Comparison of ENCODE assay signal across 9 cellular contexts in the genomic region with DNA sequence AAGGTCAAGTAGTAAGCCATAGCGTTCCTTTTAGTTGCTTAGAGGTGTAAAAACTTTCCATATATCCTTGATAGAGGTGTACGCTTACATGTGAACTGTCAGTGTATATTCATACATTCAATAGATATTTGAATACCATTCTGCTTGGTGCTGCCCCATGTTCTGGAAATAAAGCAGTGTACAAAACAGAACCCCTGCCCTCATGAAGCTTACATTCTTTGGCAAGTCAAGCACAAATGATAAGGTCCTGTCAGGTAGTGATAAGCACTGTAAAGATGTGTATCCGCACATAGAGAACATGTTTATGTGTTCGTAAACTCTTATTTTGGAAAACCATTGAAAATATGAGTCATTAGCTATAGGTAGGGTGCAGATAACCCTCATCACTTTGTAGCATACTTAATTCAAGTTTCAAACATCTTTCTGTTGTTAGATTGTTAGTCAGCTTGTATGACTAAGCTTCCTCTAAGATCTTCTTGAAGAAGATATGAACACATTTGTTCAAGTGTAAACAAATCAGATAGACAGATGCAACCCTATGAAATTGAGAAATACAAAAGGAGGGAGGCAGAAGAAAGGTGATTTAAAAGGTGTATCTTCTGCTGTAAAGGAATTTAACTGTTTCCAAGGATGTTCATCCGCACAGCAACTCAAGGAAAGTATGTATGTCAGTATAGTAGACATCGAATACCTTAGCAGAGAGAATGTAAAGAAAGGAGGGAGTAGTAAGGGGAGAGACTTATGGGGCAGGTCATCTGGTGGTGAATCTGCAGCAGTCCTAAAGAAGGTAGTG. TPM values are rescaled to one million over a fixed set of nuclear protein-coding genes. Genes with fewer than 3 reads are reported as not detected.
DNase-seq lines count a peak whose midpoint lies in the region; ATAC-seq and TF ChIP-seq lines count a peak whose summit lies in the region.
"Had no signal": no experiment of that assay in that cellular context is flagged by ENCODE, and none has a peak within 500 bp of the region (broad histone marks: within the 10 kb centered on the region; RNA-seq: fewer than 3 reads in every experiment).

No MANE protein-coding gene starts in this region.

- H3K4me1 ChIP-seq in CD8-positive, alpha-beta T cell (ENCODE audit: insufficient read depth, low read length), result peaks cover 22% of the 10 kb centered on the region

- ATAC-seq in CD8-positive, alpha-beta T cell, result no peak

- peak overlapping the region; percentile 100 for H3K4me3 ChIP-seq in CD8-positive, alpha-beta T cell (ENCODE audit: low read depth, low read length)
- H3K4me3 ChIP-seq in coronary artery, result peak overlapping the region; percentile 100

- H3K36me3 ChIP-seq in CD8-positive, alpha-beta T cell (ENCODE audit: insufficient read depth, low read length), result no peaks in the 10 kb centered on the region

- peaks cover 4% of the 10 kb centered on the region for H3K36me3 Mint-ChIP-seq in CD8-positive, alpha-beta T cell
- peaks cover 10% of the 10 kb centered on the region for H3K36me3 Mint-ChIP-seq in neural crest cell (ENCODE audit: low read depth)

- no peaks in the 10 kb centered on the region for H3K9me3 Mint-ChIP-seq in CD8-positive, alpha-beta T cell
- no peaks in the 10 kb centered on the region for H3K9me3 Mint-ChIP-seq in neural crest cell

- peak overlapping the region; percentile 91 for H3K4me3 Mint-ChIP-seq in CD8-positive, alpha-beta T cell
- H3K4me3 Mint-ChIP-seq in neural crest cell, result peak overlapping the region; percentile 93

- no peaks in the 10 kb centered on the region for H3K27me3 ChIP-seq in CD8-positive, alpha-beta T cell (ENCODE audit: insufficient read depth, low read length)

- no peaks in the 10 kb centered on the region for H3K27me3 Mint-ChIP-seq in CD8-positive, alpha-beta T cell (ENCODE audit: low read depth)
- no peaks in the 10 kb centered on the region for H3K27me3 Mint-ChIP-seq in neural crest cell (ENCODE audit: low read depth)

- H3K9me3 ChIP-seq in CD8-positive, alpha-beta T cell (ENCODE audit: low read length), result no peaks in the 10 kb centered on the region

- no peak for DNase-seq in CD8-positive, alpha-beta T cell
- DNase-seq in M059J (ENCODE audit: low read depth), result peak; percentile 41
- DNase-seq in coronary artery (ENCODE audit: low spot score), result no peak
- no peak for DNase-seq in neural crest cell (ENCODE audit: low read depth, low spot score)
- DNase-seq in NCI-H2081 treated with DMSO at 0.1 percent for 48 hours (lab: John Stamatoyannopoulos, UW), result no peak
- no peak for DNase-seq in NCI-H1105 (lab: John Stamatoyannopoulos, UW)
- no peak for DNase-seq in stimulated activated naive CD4-positive, alpha-beta T cell treated with Interleukin-2 at 50 U/mL for 16 hours (lab: John Stamatoyannopoulos, UW)
- no peak for DNase-seq in stimulated activated CD4-positive, alpha-beta T cell treated with anti-CD3 and anti-CD28 coated beads, Interleukin-1b, Interleukin-23, amount 100 ng/mL, for 48 hours
- DNase-seq: occipital lobe had no signal

- H3K27ac Mint-ChIP-seq in CD8-positive, alpha-beta T cell, result peak overlapping the region; percentile 97
- peak overlapping the region; percentile 95 for H3K27ac Mint-ChIP-seq in neural crest cell (ENCODE audit: unreplicated experiment)

- H3K4me1 Mint-ChIP-seq in CD8-positive, alpha-beta T cell (ENCODE audit: low read depth), result peaks cover 63% of the 10 kb centered on the region
- H3K4me1 Mint-ChIP-seq in neural crest cell, result peaks cover 42% of the 10 kb centered on the region

- CTCF ChIA-PET in CD8-positive, alpha-beta T cell (lab: Charles Lee), result interaction anchor here (1.2 kb wide), 1 partner anchor 128 kb away, joined by 4 read pairs; no protein-coding TSS in a partner anchor

- no peak for TF ChIP-seq CTCF in CD8-positive, alpha-beta T cell (IDR thresholded peaks at IDR 0.05)
- no peak for TF ChIP-seq CTCF in coronary artery (IDR thresholded peaks at IDR 0.05)
- no peak for TF ChIP-seq CTCF in neural crest cell (conservative IDR thresholded peaks at IDR 0.05)

- POLR2A ChIA-PET in CD8-positive, alpha-beta T cell (lab: Charles Lee), result interaction anchor here (3.2 kb wide), 1 partner anchor 98 kb away, joined by 12 read pairs; no protein-coding TSS in a partner anchor

- intact Hi-C loops in CD8-positive, alpha-beta T cell (cut with DNase I, micrococcal nuclease), result loop anchor here in 1 of 2 experiments (2.0 to 10.0 kb wide), 5 partner anchors 95 to 1547 kb away; partner anchors contain the start of genes GTF3C5, MED27 and NUP214

- H3K27ac ChIP-seq in CD8-positive, alpha-beta T cell (ENCODE audit: low read depth, low read length), result peak overlapping the region; percentile 99
- H3K27ac ChIP-seq in coronary artery, result no peak overlapping the region

RNA-seq across cellular contexts. Expression of gene GTF3C4, which starts 1.6 kb away (rescaled TPM):
- 10 to 100 TPM; 14.5 to 16.1 TPM for total RNA-seq in CD8-positive, alpha-beta T cell
- total RNA-seq in M059J (2014; rRNA removed; shearing (Covaris generic)), result 14.6 and 23.3 TPM in 2 replicates
- total RNA-seq in neural crest cell, result 41.7 and 41.9 TPM in 2 replicates

RNA-seq across cellular contexts. Expression of gene DDX31, which starts 2.0 kb away (rescaled TPM):
- total RNA-seq in CD8-positive, alpha-beta T cell, result 10 to 100 TPM; 14.1 to 15.6 TPM
- total RNA-seq in M059J (2014; rRNA removed; shearing (Covaris generic)), result 11.6 and 18.0 TPM in 2 replicates
- total RNA-seq in neural crest cell, result 20.9 and 24.3 TPM in 2 replicates
